In the genomic region with DNA sequence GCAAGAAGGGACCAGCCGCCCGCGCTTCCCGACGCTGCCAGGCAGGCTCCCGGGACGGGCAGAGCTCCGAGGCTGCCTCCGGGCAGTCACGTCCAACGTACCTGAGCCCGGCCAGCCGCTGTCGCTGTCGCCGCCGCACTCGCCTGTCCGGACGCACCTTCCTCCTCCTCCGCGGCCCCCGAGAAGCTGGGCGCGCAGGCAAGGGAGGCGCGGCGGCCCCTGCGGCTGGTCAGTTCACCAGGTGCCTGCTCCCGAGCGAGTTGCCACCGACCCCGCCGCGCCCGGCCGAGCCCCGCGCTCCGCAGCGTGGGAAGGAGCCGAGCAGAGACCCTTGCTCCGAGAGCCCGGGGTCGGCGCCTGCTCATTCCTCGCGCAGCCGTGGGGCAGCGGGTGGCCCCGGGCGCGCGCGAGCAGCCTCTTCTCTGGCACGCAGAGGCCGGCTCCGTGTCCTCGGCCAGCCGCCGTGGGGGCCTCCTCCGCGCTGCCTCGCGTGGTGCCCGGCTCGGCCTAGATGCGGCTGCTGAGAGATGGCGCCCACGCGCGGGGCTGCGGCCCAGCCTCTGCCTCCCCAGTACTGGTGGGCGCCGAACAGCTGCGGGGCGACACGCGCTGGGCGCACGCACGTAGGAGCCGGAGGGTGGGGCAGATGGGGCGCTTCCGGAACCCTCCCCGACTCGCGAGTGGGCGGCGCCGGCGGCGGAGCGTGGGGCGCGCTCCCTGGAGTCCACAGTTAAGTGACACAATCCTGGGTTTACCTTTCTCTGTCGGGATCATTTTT, we compare ENCODE assay signal across 13 cellular contexts.
DNase-seq lines count a peak whose midpoint lies in the region; ATAC-seq and TF ChIP-seq lines count a peak whose summit lies in the region.
"Had no signal": no experiment of that assay in that cellular context is flagged by ENCODE, and none has a peak within 500 bp of the region (broad histone marks: within the 10 kb centered on the region; RNA-seq: fewer than 3 reads in every experiment).

No MANE protein-coding gene starts in this region.

- H3K27ac ChIP-seq in foreskin keratinocyte (no peak overlapping the region), thyroid gland (no peak overlapping the region)
- H3K27ac ChIP-seq: A549, upper lobe of right lung had no signal

- peak; percentile 15 for ATAC-seq in foreskin keratinocyte
- ATAC-seq in HG03135 (IDR thresholded peaks at IDR 0.05; ENCODE audit: unreplicated experiment), result no peak
- ATAC-seq: A549, upper lobe of right lung had no signal

- H3K36me3 ChIP-seq in thyroid gland, result no peaks in the 10 kb centered on the region
- H3K36me3 ChIP-seq: upper lobe of right lung had no signal

- peak; percentile 9 for DNase-seq in activated gamma-delta T cell (lab: John Stamatoyannopoulos, UW)
- no peak for DNase-seq in activated gamma-delta T cell treated with Interleukin-2 at 50 U/mL for 16 hours
- no peak for DNase-seq in foreskin keratinocyte
- peak; percentile 69 for DNase-seq in left kidney (ENCODE audit: low read depth, low spot score)
- DNase-seq in thyroid gland, result peak; percentile 21 to 28
- DNase-seq in T-helper 1 cell, result no peak
- DNase-seq in COR-L47 (lab: John Stamatoyannopoulos, UW), result no peak
- DNase-seq: activated CD8-positive, alpha-beta memory T cell treated with anti-CD3 and anti-CD28 coated beads, Interleukin-2, amount 50 U/mL, for 4 hours; GOT3; NCI-H146; upper lobe of right lung had no signal

- H3K4me1 ChIP-seq in foreskin keratinocyte (no peaks in the 10 kb centered on the region), thyroid gland (no peaks in the 10 kb centered on the region)
- H3K4me1 ChIP-seq: A549, upper lobe of right lung had no signal

- peaks cover 21% of the 10 kb centered on the region for H3K27me3 ChIP-seq in foreskin keratinocyte
- H3K27me3 ChIP-seq in thyroid gland, result no peaks in the 10 kb centered on the region

- no peak for TF ChIP-seq POLR2A in thyroid gland (IDR thresholded peaks at IDR 0.05)

- TF ChIP-seq CTCF in foreskin keratinocyte (conservative IDR thresholded peaks at IDR 0.05), result no peak
- TF ChIP-seq CTCF in thyroid gland (IDR thresholded peaks at IDR 0.05), result no peak

- WGBS in thyroid gland, 2 donors, result 6 to 13% methylated on average over 14 to 21 of the region's 97 CpGs

- intact Hi-C loops in thyroid gland (cut with DNase I), result no loop called here

- no peaks in the 10 kb centered on the region for H3K9me3 ChIP-seq in thyroid gland
- H3K9me3 ChIP-seq: upper lobe of right lung had no signal

- peak overlapping the region in 2 of 3 donors; percentile 44 to 48 for H3K4me3 ChIP-seq in thyroid gland (replicated peaks in 1 of 3)
- H3K4me3 ChIP-seq: A549, upper lobe of right lung had no signal

Comparison
In these comparisons a context has a peak if more than half of its experiments do, and no peak if none do; other contexts are left out.
1. DNase-seq: peak in activated gamma-delta T cell (single experiment), left kidney (single experiment) and thyroid gland (2 of 2); none in activated gamma-delta T cell treated with Interleukin-2 at 50 U/mL for 16 hours (single experiment), foreskin keratinocyte (0 of 2), T-helper 1 cell (0 of 5) and COR-L47 (single experiment).